1 cellular context compared by ENCODE assay signal in the genomic region with DNA sequence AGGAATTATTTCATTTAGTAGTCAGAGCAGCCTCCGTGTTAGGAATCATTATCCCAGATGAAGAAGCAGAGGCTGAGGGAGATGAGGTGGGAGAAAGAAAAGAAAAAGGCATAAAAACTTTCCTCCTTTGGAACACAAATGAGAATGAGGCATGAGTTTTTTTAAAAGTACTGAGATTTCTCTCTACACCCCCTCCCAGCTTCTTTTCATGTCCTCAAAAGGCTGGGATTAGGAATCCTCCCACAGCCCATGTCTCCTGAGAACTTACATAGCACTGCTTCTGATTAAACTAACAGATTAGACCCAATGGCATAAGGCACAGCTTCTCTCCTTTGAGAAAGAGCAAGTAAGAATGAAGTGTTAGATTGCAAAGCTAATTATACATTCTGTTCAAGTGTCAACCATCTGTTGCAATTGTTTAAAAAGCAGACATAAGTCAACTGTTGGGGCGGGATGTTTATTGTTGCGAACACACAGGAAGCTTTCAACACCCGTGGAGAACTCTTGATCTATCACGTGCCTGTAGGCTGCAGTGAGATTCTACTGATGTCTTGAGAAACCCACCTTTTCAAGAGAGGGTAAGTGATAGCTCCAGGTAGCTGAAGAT.
TF ChIP-seq lines count a peak whose summit lies in the region.

No MANE protein-coding gene starts in this region.

TF ChIP-seq in H1, 55 proteins besides CTCF, POLR2A, EP300 and RAD21 (continued from another document):
- TF ChIP-seq, protein P1, sequence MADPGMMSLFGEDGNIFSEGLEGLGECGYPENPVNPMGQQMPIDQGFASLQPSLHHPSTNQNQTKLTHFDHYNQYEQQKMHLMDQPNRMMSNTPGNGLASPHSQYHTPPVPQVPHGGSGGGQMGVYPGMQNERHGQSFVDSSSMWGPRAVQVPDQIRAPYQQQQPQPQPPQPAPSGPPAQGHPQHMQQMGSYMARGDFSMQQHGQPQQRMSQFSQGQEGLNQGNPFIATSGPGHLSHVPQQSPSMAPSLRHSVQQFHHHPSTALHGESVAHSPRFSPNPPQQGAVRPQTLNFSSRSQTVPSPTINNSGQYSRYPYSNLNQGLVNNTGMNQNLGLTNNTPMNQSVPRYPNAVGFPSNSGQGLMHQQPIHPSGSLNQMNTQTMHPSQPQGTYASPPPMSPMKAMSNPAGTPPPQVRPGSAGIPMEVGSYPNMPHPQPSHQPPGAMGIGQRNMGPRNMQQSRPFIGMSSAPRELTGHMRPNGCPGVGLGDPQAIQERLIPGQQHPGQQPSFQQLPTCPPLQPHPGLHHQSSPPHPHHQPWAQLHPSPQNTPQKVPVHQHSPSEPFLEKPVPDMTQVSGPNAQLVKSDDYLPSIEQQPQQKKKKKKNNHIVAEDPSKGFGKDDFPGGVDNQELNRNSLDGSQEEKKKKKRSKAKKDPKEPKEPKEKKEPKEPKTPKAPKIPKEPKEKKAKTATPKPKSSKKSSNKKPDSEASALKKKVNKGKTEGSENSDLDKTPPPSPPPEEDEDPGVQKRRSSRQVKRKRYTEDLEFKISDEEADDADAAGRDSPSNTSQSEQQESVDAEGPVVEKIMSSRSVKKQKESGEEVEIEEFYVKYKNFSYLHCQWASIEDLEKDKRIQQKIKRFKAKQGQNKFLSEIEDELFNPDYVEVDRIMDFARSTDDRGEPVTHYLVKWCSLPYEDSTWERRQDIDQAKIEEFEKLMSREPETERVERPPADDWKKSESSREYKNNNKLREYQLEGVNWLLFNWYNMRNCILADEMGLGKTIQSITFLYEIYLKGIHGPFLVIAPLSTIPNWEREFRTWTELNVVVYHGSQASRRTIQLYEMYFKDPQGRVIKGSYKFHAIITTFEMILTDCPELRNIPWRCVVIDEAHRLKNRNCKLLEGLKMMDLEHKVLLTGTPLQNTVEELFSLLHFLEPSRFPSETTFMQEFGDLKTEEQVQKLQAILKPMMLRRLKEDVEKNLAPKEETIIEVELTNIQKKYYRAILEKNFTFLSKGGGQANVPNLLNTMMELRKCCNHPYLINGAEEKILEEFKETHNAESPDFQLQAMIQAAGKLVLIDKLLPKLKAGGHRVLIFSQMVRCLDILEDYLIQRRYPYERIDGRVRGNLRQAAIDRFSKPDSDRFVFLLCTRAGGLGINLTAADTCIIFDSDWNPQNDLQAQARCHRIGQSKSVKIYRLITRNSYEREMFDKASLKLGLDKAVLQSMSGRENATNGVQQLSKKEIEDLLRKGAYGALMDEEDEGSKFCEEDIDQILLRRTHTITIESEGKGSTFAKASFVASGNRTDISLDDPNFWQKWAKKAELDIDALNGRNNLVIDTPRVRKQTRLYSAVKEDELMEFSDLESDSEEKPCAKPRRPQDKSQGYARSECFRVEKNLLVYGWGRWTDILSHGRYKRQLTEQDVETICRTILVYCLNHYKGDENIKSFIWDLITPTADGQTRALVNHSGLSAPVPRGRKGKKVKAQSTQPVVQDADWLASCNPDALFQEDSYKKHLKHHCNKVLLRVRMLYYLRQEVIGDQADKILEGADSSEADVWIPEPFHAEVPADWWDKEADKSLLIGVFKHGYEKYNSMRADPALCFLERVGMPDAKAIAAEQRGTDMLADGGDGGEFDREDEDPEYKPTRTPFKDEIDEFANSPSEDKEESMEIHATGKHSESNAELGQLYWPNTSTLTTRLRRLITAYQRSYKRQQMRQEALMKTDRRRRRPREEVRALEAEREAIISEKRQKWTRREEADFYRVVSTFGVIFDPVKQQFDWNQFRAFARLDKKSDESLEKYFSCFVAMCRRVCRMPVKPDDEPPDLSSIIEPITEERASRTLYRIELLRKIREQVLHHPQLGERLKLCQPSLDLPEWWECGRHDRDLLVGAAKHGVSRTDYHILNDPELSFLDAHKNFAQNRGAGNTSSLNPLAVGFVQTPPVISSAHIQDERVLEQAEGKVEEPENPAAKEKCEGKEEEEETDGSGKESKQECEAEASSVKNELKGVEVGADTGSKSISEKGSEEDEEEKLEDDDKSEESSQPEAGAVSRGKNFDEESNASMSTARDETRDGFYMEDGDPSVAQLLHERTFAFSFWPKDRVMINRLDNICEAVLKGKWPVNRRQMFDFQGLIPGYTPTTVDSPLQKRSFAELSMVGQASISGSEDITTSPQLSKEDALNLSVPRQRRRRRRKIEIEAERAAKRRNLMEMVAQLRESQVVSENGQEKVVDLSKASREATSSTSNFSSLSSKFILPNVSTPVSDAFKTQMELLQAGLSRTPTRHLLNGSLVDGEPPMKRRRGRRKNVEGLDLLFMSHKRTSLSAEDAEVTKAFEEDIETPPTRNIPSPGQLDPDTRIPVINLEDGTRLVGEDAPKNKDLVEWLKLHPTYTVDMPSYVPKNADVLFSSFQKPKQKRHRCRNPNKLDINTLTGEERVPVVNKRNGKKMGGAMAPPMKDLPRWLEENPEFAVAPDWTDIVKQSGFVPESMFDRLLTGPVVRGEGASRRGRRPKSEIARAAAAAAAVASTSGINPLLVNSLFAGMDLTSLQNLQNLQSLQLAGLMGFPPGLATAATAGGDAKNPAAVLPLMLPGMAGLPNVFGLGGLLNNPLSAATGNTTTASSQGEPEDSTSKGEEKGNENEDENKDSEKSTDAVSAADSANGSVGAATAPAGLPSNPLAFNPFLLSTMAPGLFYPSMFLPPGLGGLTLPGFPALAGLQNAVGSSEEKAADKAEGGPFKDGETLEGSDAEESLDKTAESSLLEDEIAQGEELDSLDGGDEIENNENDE (IDR thresholded peaks at IDR 0.05; ENCODE audit: insufficient replicate concordance, low read length): no peak
- TF ChIP-seq CEBPB (IDR thresholded peaks at IDR 0.05; ENCODE audit: low read depth, low read length) (no peak), GABPA (IDR thresholded peaks at IDR 0.05; ENCODE audit: borderline replicate concordance, insufficient read depth, low read length) (no peak), SIN3A (conservative IDR thresholded peaks at IDR 0.05 in 1 of 2, IDR thresholded peaks at IDR 0.05 in 1 of 2; ENCODE audit: low read depth in 1 of 2, low read length in 2 of 2) (no peak), FOSL1 (IDR thresholded peaks at IDR 0.05; ENCODE audit: insufficient read depth, low read depth, low read length) (no peak), KDM5A (IDR thresholded peaks at IDR 0.05; ENCODE audit: low read length) (no peak), EGR1 (IDR thresholded peaks at IDR 0.05; ENCODE audit: borderline replicate concordance, low read depth, low read length) (no peak), EZH2 (IDR thresholded peaks at IDR 0.05; ENCODE audit: low read depth, low read length, severe bottlenecking) (no peak), KDM4A (IDR thresholded peaks at IDR 0.05; ENCODE audit: low read depth, low read length, severe bottlenecking) (no peak)
- TF ChIP-seq, protein P2, sequence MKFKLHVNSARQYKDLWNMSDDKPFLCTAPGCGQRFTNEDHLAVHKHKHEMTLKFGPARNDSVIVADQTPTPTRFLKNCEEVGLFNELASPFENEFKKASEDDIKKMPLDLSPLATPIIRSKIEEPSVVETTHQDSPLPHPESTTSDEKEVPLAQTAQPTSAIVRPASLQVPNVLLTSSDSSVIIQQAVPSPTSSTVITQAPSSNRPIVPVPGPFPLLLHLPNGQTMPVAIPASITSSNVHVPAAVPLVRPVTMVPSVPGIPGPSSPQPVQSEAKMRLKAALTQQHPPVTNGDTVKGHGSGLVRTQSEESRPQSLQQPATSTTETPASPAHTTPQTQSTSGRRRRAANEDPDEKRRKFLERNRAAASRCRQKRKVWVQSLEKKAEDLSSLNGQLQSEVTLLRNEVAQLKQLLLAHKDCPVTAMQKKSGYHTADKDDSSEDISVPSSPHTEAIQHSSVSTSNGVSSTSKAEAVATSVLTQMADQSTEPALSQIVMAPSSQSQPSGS (IDR thresholded peaks at IDR 0.05; ENCODE audit: low read length): no peak
- TF ChIP-seq, protein P3, sequence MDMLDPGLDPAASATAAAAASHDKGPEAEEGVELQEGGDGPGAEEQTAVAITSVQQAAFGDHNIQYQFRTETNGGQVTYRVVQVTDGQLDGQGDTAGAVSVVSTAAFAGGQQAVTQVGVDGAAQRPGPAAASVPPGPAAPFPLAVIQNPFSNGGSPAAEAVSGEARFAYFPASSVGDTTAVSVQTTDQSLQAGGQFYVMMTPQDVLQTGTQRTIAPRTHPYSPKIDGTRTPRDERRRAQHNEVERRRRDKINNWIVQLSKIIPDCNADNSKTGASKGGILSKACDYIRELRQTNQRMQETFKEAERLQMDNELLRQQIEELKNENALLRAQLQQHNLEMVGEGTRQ (IDR thresholded peaks at IDR 0.05; ENCODE audit: low read length): no peak
